35 cellular contexts compared by ENCODE assay signal in the genomic region with DNA sequence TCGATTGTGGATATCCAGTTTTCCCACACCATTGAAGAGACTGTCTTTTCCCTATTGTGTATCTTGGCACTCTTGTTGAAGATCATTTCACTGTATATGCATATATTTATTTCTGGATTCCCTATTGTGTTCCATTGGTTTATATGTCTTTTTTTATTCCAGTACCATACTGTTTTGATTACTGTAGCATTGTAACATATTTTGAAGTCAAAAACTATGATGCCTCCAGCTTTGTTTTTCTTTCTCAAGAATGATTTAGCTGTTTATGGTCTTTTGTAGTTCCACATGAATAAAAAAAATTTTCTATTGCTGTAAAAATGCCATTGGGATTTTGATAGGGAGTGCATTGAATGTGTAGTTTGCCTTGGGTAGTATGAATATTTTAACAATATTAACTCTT.
"Had no signal": no experiment of that assay in that cellular context is flagged by ENCODE, and none has a peak within 500 bp of the region (broad histone marks: within the 10 kb centered on the region; RNA-seq: fewer than 3 reads in every experiment).

No MANE protein-coding gene starts in this region.

- H2AFZ ChIP-seq: hepatocyte had no signal

- H3K9me3 ChIP-seq: colonic mucosa had no signal

- H3K27ac Mint-ChIP-seq: activated CD4-positive, alpha-beta memory T cell treated with anti-CD3 and anti-CD28 coated beads, Interleukin-2, amount 10 ng/mL, durations not matched to agents 7 days and 5 days; activated CD4-positive, alpha-beta T cell treated with anti-CD3 and anti-CD28 coated beads, Interleukin-2, amount 10 ng/mL, durations not matched to agents 7 days and 5 days; activated naive CD4-positive, alpha-beta T cell treated with anti-CD3 and anti-CD28 coated beads, Interleukin-2, amount 10 ng/mL, durations not matched to agents 7 days and 5 days; activated naive CD8-positive, alpha-beta T cell treated with anti-CD3 and anti-CD28 coated beads for 36 hours; activated naive CD8-positive, alpha-beta T cell treated with anti-CD3 and anti-CD28 coated beads, Interleukin-2, amount 50 U/mL, for 24 hours; activated T-cell treated with anti-CD3 and anti-CD28 coated beads, Interleukin-2, amount 50 U/mL, for 24 hours; activated T-cell treated with anti-CD3 and anti-CD28 coated beads, Interleukin-2, amount 50 U/mL, for 72 hours; brain; T-helper 17 cell; T-helper 2 cell treated with Interferon-gamma antibody and Interleukin-4, amounts not matched to agents 5 μg/mL and 100 μg/mL, for 36 hours had no signal

- H3K36me3 ChIP-seq: adrenal gland, breast epithelium, cardiac muscle cell, colonic mucosa, esophagus squamous epithelium, gastroesophageal sphincter, heart right ventricle, WERI-Rb-1 had no signal

- H3K4me3 ChIP-seq: adrenal gland, breast epithelium, cardiac muscle cell, colonic mucosa, esophagus squamous epithelium, gastroesophageal sphincter, heart right ventricle, hepatocyte had no signal

- H3K36me3 Mint-ChIP-seq: brain had no signal

- H3K4me1 Mint-ChIP-seq: activated CD4-positive, alpha-beta memory T cell treated with anti-CD3 and anti-CD28 coated beads, Interleukin-2, amount 10 ng/mL, durations not matched to agents 7 days and 5 days; activated naive CD4-positive, alpha-beta T cell treated with anti-CD3 and anti-CD28 coated beads, Interleukin-2, amount 10 ng/mL, durations not matched to agents 7 days and 5 days; activated naive CD8-positive, alpha-beta T cell treated with anti-CD3 and anti-CD28 coated beads for 36 hours; activated naive CD8-positive, alpha-beta T cell treated with anti-CD3 and anti-CD28 coated beads, Interleukin-2, amount 50 U/mL, for 24 hours; brain; T-helper 17 cell had no signal

- DNase-seq: activated CD4-positive, alpha-beta memory T cell treated with anti-CD3 and anti-CD28 coated beads, Interleukin-2, amount 10 ng/mL, durations not matched to agents 7 days and 5 days; activated CD4-positive, alpha-beta T cell treated with anti-CD3 and anti-CD28 coated beads for 1 hour; activated CD4-positive, alpha-beta T cell treated with anti-CD3 and anti-CD28 coated beads for 4 hours; activated CD4-positive, alpha-beta T cell treated with anti-CD3 and anti-CD28 coated beads, Interleukin-2, amount 10 ng/mL, durations not matched to agents 7 days and 5 days; activated CD4-positive, alpha-beta T cell treated with anti-CD3 and anti-CD28 coated beads, Interleukin-2, amount 50 U/mL, for 4 hours; activated CD4-positive, CD25-positive, alpha-beta regulatory T cell; activated CD8-positive, alpha-beta memory T cell treated with anti-CD3 and anti-CD28 coated beads, Interleukin-2, amount 50 U/mL, for 48 hours; activated gamma-delta T cell; activated naive CD4-positive, alpha-beta T cell; activated naive CD4-positive, alpha-beta T cell treated with anti-CD3 and anti-CD28 coated beads, Interleukin-2, amount 10 ng/mL, durations not matched to agents 7 days and 5 days; activated naive CD8-positive, alpha-beta T cell treated with anti-CD3 and anti-CD28 coated beads for 36 hours; activated naive CD8-positive, alpha-beta T cell treated with anti-CD3 and anti-CD28 coated beads, Interleukin-2, amount 50 U/mL, for 24 hours; activated T-cell treated with anti-CD3 and anti-CD28 coated beads for 4 hours; activated T-cell treated with anti-CD3 and anti-CD28 coated beads, Interleukin-2, amount 50 U/mL, for 24 hours; activated T-cell treated with anti-CD3 and anti-CD28 coated beads, Interleukin-2, amount 50 U/mL, for 72 hours; adrenal gland; amygdala; aorta; central memory CD4-positive, alpha-beta T cell; cerebellar nuclear complex; colonic mucosa; effector CD8-positive, alpha-beta T cell; esophagus squamous epithelium; foreskin melanocyte; heart right ventricle; T-helper 17 cell; T1000; WERI-Rb-1 had no signal

- H3K4me2 ChIP-seq: hepatocyte had no signal

- ATAC-seq: activated naive CD8-positive, alpha-beta T cell treated with anti-CD3 and anti-CD28 coated beads, Interleukin-2, amount 50 U/mL, for 24 hours; activated T-cell treated with anti-CD3 and anti-CD28 coated beads, Interleukin-2, amount 50 U/mL, for 72 hours; gastroesophageal sphincter; heart right ventricle; T-helper 17 cell had no signal

- H3K4me3 Mint-ChIP-seq: activated CD4-positive, alpha-beta memory T cell treated with anti-CD3 and anti-CD28 coated beads, Interleukin-2, amount 10 ng/mL, durations not matched to agents 7 days and 5 days; activated CD4-positive, alpha-beta T cell treated with anti-CD3 and anti-CD28 coated beads, Interleukin-2, amount 10 ng/mL, durations not matched to agents 7 days and 5 days; activated naive CD4-positive, alpha-beta T cell treated with anti-CD3 and anti-CD28 coated beads, Interleukin-2, amount 10 ng/mL, durations not matched to agents 7 days and 5 days; activated naive CD8-positive, alpha-beta T cell treated with anti-CD3 and anti-CD28 coated beads for 36 hours; activated naive CD8-positive, alpha-beta T cell treated with anti-CD3 and anti-CD28 coated beads, Interleukin-2, amount 50 U/mL, for 24 hours; activated T-cell treated with anti-CD3 and anti-CD28 coated beads, Interleukin-2, amount 50 U/mL, for 24 hours; activated T-cell treated with anti-CD3 and anti-CD28 coated beads, Interleukin-2, amount 50 U/mL, for 72 hours; brain; T-helper 17 cell; T-helper 2 cell treated with Interferon-gamma antibody and Interleukin-4, amounts not matched to agents 5 μg/mL and 100 μg/mL, for 36 hours had no signal

- H3K27me3 ChIP-seq: adrenal gland, breast epithelium, cardiac muscle cell, colonic mucosa, esophagus squamous epithelium, gastroesophageal sphincter, heart right ventricle, hepatocyte had no signal

- H3K79me2 ChIP-seq: hepatocyte had no signal

- H3K27ac ChIP-seq: adrenal gland, breast epithelium, cardiac muscle cell, colonic mucosa, epithelial cell of prostate, esophagus squamous epithelium, gastroesophageal sphincter, heart right ventricle, hepatocyte, WERI-Rb-1 had no signal

- H3K27me3 Mint-ChIP-seq: activated CD4-positive, alpha-beta memory T cell treated with anti-CD3 and anti-CD28 coated beads, Interleukin-2, amount 10 ng/mL, durations not matched to agents 7 days and 5 days; activated CD4-positive, alpha-beta T cell treated with anti-CD3 and anti-CD28 coated beads, Interleukin-2, amount 10 ng/mL, durations not matched to agents 7 days and 5 days; activated naive CD4-positive, alpha-beta T cell treated with anti-CD3 and anti-CD28 coated beads, Interleukin-2, amount 10 ng/mL, durations not matched to agents 7 days and 5 days; activated naive CD8-positive, alpha-beta T cell treated with anti-CD3 and anti-CD28 coated beads for 36 hours; activated naive CD8-positive, alpha-beta T cell treated with anti-CD3 and anti-CD28 coated beads, Interleukin-2, amount 50 U/mL, for 24 hours; activated T-cell treated with anti-CD3 and anti-CD28 coated beads, Interleukin-2, amount 50 U/mL, for 24 hours; T-helper 17 cell had no signal

- H3K4me1 ChIP-seq: adrenal gland, breast epithelium, colonic mucosa, esophagus squamous epithelium, gastroesophageal sphincter, heart right ventricle had no signal
